In the genomic region with DNA sequence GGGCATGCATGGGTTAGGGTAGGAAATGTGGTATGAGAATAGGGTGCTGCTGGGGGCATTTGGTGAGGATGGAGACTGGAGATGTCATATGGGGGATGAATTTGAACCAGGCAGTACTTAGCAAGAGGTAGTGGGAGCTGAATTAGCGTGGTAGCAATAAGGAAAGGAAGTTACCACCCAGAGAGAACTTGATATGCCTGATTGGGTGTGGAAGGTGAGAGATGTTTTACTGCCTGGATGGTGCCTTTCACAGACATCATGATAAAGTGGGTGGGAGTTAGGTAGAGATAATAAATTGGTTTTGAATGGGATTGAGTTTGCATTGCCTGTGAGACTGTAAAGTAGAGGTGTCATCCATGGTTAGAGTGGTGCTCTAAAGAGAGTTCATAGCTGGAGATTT, we compare ENCODE assay signal across 21 cellular contexts.
"Had no signal": no experiment of that assay in that cellular context is flagged by ENCODE, and none has a peak within 500 bp of the region (broad histone marks: within the 10 kb centered on the region; RNA-seq: fewer than 3 reads in every experiment).

No MANE protein-coding gene starts in this region.

- H3K4me3 Mint-ChIP-seq: effector memory CD8-positive, alpha-beta T cell; neural crest cell had no signal

- H3K27me3 ChIP-seq: ascending aorta, breast epithelium, esophagus squamous epithelium, hepatocyte, right atrium auricular region, stomach had no signal

- H2AFZ ChIP-seq: hepatocyte had no signal

- H3K27me3 Mint-ChIP-seq: effector memory CD8-positive, alpha-beta T cell had no signal

- H3K4me3 ChIP-seq: ascending aorta, breast epithelium, esophagus squamous epithelium, hepatocyte, lower lobe of right lung, prostate gland, right atrium auricular region, stomach, thoracic aorta had no signal

- H3K27ac ChIP-seq: ascending aorta, breast epithelium, esophagus squamous epithelium, hepatocyte, lower lobe of right lung, prostate gland, right atrium auricular region, stomach, thoracic aorta had no signal

- H3K36me3 ChIP-seq: breast epithelium, prostate gland, right atrium auricular region had no signal

- H3K9me3 Mint-ChIP-seq: effector memory CD8-positive, alpha-beta T cell had no signal

- H3K9me3 ChIP-seq: ascending aorta, breast epithelium, esophagus squamous epithelium, lower lobe of right lung, prostate gland, right atrium auricular region, stomach, thoracic aorta had no signal

- ATAC-seq: effector memory CD8-positive, alpha-beta T cell; lower lobe of right lung had no signal

- DNase-seq: activated CD4-positive, alpha-beta T cell treated with anti-CD3 and anti-CD28 coated beads, Interleukin-2, amount 50 U/mL, for 1 hour; activated CD4-positive, CD25-positive, alpha-beta regulatory T cell treated with anti-CD3 and anti-CD28 coated beads, Interleukin-2, amount 50 U/mL, for 72 hours; activated CD8-positive, alpha-beta memory T cell treated with anti-CD3 and anti-CD28 coated beads, Interleukin-2, amount 50 U/mL, for 4 hours; activated effector memory CD4-positive, alpha-beta T cell treated with Interleukin-2 at 50 U/mL for 16 hours; activated naive CD4-positive, alpha-beta T cell treated with anti-CD3 and anti-CD28 coated beads, Interleukin-2, amount 50 U/mL, for 16 hours; activated T-cell treated with anti-CD3 and anti-CD28 coated beads, Interleukin-2, amount 50 U/mL, for 48 hours; dermis blood vessel endothelial cell; effector memory CD8-positive, alpha-beta T cell; esophagus squamous epithelium; islet precursor cell; lower lobe of right lung; stimulated activated CD4-positive, alpha-beta T cell treated with anti-CD3 and anti-CD28 coated beads, Interleukin-2, amount 100 ng/mL, for 48 hours; stomach; T-helper 9 cell had no signal

- H3K4me2 ChIP-seq: hepatocyte had no signal

- H3K4me1 ChIP-seq: ascending aorta, breast epithelium, esophagus squamous epithelium, lower lobe of right lung, prostate gland, right atrium auricular region had no signal
